In the genomic region with DNA sequence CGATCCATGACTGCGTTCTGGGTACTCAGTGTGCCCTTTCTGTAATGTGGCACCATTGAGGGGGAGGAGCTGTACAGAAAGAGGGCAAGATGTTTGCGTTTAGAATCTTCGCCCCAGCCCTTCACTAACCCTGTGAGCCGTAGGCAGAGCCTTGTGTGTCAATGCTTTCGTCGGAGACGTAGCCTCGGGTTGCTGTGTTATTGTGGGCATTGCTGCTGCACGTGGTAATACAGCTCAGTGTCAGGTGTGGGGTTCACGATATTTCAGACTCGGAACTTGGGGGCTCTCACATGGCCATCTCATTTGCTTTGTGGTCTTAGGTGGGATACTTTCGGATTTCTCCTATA, we compare ENCODE assay signal across 1 cellular context.
TF ChIP-seq lines count a peak whose summit lies in the region.

No MANE protein-coding gene starts in this region.

TF ChIP-seq in K562, 482 proteins besides CTCF, POLR2A, EP300 and RAD21:
- no peak for TF ChIP-seq ZNF239 (CRISPR knock-in tag; IDR thresholded peaks at IDR 0.05)
- TF ChIP-seq POLR2AphosphoS5 (IDR thresholded peaks at IDR 0.05; ENCODE audit: control insufficient read depth, insufficient read depth, low read depth, low read length): peak; percentile 30; the same call in 1 of the 2 replicates
- peak; percentile 66; the same call in 1 of the 2 replicates for TF ChIP-seq KAT7 (CRISPR knock-in tag; IDR thresholded peaks at IDR 0.05; ENCODE audit: borderline replicate concordance)
- TF ChIP-seq NFATC3 (IDR thresholded peaks at IDR 0.05): no peak
- 0 out of 2 replicates have a peak, but pooled peaks have one; percentile 32 for TF ChIP-seq HNRNPUL1 (IDR thresholded peaks at IDR 0.05; ENCODE audit: low read length)
